Comparison of ENCODE assay signal across 10 cellular contexts in genomic region chr1:206589206-206589605, GRCh38. TPM values are rescaled to one million over a fixed set of nuclear protein-coding genes. Genes with fewer than 3 reads are reported as not detected.
DNase-seq lines count a peak whose midpoint lies in the region; ATAC-seq and TF ChIP-seq lines count a peak whose summit lies in the region.
"Had no signal": no experiment of that assay in that cellular context is flagged by ENCODE, and none has a peak within 500 bp of the region (broad histone marks: within the 10 kb centered on the region; RNA-seq: fewer than 3 reads in every experiment).

No MANE protein-coding gene starts in this region.

- peaks cover 74% of the 10 kb centered on the region for H3K4me1 Mint-ChIP-seq in activated CD4-positive, alpha-beta T cell treated with anti-CD3 and anti-CD28 coated beads for 36 hours

- no peaks in the 10 kb centered on the region for H3K9me3 Mint-ChIP-seq in activated CD4-positive, alpha-beta T cell treated with anti-CD3 and anti-CD28 coated beads for 36 hours (ENCODE audit: low read depth)

- H3K9me2 ChIP-seq in hepatocyte (replicated peaks; ENCODE audit: insufficient read depth): no peaks in the 10 kb centered on the region

- H3K27me3 Mint-ChIP-seq in activated CD4-positive, alpha-beta T cell treated with anti-CD3 and anti-CD28 coated beads for 36 hours: no peaks in the 10 kb centered on the region

- no peak overlapping the region for H3K4me3 ChIP-seq in hepatocyte
- H3K4me3 ChIP-seq in tibial artery: no peak overlapping the region
- H3K4me3 ChIP-seq: A549, prostate gland had no signal

- POLR2A ChIA-PET in activated CD4-positive, alpha-beta T cell treated with anti-CD3 and anti-CD28 coated beads for 36 hours (lab: Charles Lee): interaction anchor here (0.8 to 1.0 kb wide), 3 partner anchors 9 to 50 kb away, joined by 3 to 5 read pairs (median 5); partner anchors contain the start of gene EIF2D

- peak overlapping the region; percentile 98 for H3K27ac Mint-ChIP-seq in activated CD4-positive, alpha-beta T cell treated with anti-CD3 and anti-CD28 coated beads for 36 hours

- no peaks in the 10 kb centered on the region for H3K4me1 ChIP-seq in hepatocyte (ENCODE audit: insufficient read depth)
- H3K4me1 ChIP-seq in tibial artery: peaks cover 0 to 8% (median 2%) of the 10 kb centered on the region in 4 donors
- H3K4me1 ChIP-seq: A549 had no signal

- intact Hi-C loops in activated CD4-positive, alpha-beta T cell treated with anti-CD3 and anti-CD28 coated beads for 36 hours (cut with DNase I, micrococcal nuclease): no loop called here
- intact Hi-C loops in tibial artery (cut with DNase I; ENCODE audit: low total_unique reads): no loop called here

- no peak for ATAC-seq in activated CD4-positive, alpha-beta T cell treated with anti-CD3 and anti-CD28 coated beads for 36 hours
- ATAC-seq: A549 had no signal

- no peak overlapping the region for H3K4me2 ChIP-seq in hepatocyte
- H3K4me2 ChIP-seq: A549 had no signal

- H3K4me3 Mint-ChIP-seq in activated CD4-positive, alpha-beta T cell treated with anti-CD3 and anti-CD28 coated beads for 36 hours: peak overlapping the region; percentile 34

- no peak for DNase-seq in activated CD4-positive, alpha-beta T cell treated with anti-CD3 and anti-CD28 coated beads for 36 hours
- no peak for DNase-seq in activated CD4-positive, alpha-beta T cell treated with anti-CD3 and anti-CD28 coated beads for 48 hours
- DNase-seq in astrocyte of the hippocampus (ENCODE audit: low read depth, low spot score) (peak; percentile 81), hepatocyte (ENCODE audit: low spot score) (peak; percentile 30), tibial artery (no peak), GM19240 (ENCODE audit: insufficient read length, low spot score) (no peak), HuH-7 (ENCODE audit: low spot score) (no peak), NCI-H345 (lab: John Stamatoyannopoulos, UW) (no peak)

- WGBS in hepatocyte (ENCODE audit: low lambda C conversion rate, missing lambda C conversion rate): 76% methylated on average over 7 of the region's 7 CpGs

- CTCF ChIA-PET in activated CD4-positive, alpha-beta T cell treated with anti-CD3 and anti-CD28 coated beads for 36 hours (lab: Charles Lee): interaction anchor here (0.7 to 27.5 kb wide), 7 partner anchors 9 to 162 kb away, joined by 3 to 621 read pairs (median 4); partner anchors contain the start of gene IKBKE

- H3K36me3 Mint-ChIP-seq in activated CD4-positive, alpha-beta T cell treated with anti-CD3 and anti-CD28 coated beads for 36 hours (ENCODE audit: low read depth): peaks cover 78% of the 10 kb centered on the region

- H3K9me3 ChIP-seq in hepatocyte (ENCODE audit: low read depth): no peaks in the 10 kb centered on the region
- H3K9me3 ChIP-seq in tibial artery: no peaks in the 10 kb centered on the region
- H3K9me3 ChIP-seq: A549, prostate gland had no signal

- no peak overlapping the region for H2AFZ ChIP-seq in hepatocyte

- no peaks in the 10 kb centered on the region for H3K79me2 ChIP-seq in hepatocyte

- no peaks in the 10 kb centered on the region for H3K27me3 ChIP-seq in hepatocyte
- H3K27me3 ChIP-seq in tibial artery: no peaks in the 10 kb centered on the region

- no peaks in the 10 kb centered on the region for H3K36me3 ChIP-seq in hepatocyte (replicated peaks; ENCODE audit: insufficient read depth, low read depth)
- peaks cover 42 to 98% (median 74%) of the 10 kb centered on the region in 3 donors for H3K36me3 ChIP-seq in tibial artery
- H3K36me3 ChIP-seq: prostate gland had no signal

- TF ChIP-seq CTCF in hepatocyte (IDR thresholded peaks at IDR 0.05; ENCODE audit: poor library complexity) (no peak), tibial artery (IDR thresholded peaks at IDR 0.05) (no peak)

- H3K27ac ChIP-seq in hepatocyte (peak overlapping the region; percentile 10), tibial artery (peak overlapping the region; percentile 18 to 34)
- H3K27ac ChIP-seq: A549 had no signal

- H4K20me1 ChIP-seq in hepatocyte (ENCODE audit: insufficient read depth, poor library complexity, severe bottlenecking): no peaks in the 10 kb centered on the region

RNA-seq across cellular contexts. Expression of gene EIF2D, which starts 23.1 kb away (rescaled TPM):
- 100 to 1,000 TPM in 1 of 2 experiments, 10 to 100 TPM in 1; 91.2 to 100 TPM for total RNA-seq in activated CD4-positive, alpha-beta T cell treated with anti-CD3 and anti-CD28 coated beads for 36 hours
- total RNA-seq in hepatocyte: 30.1 and 40.4 TPM in 2 replicates
- 25.7 and 27.7 TPM in 2 replicates for polyA plus RNA-seq in hepatocyte

RNA-seq across cellular contexts. Expression of gene DYRK3, which starts 46.1 kb away (rescaled TPM):
- total RNA-seq in activated CD4-positive, alpha-beta T cell treated with anti-CD3 and anti-CD28 coated beads for 36 hours: 1 to 10 TPM; 8.3 to 8.7 TPM
- 4.6 and 6.2 TPM in 2 replicates for total RNA-seq in hepatocyte
- polyA plus RNA-seq in hepatocyte: 5.8 and 8.9 TPM in 2 replicates

Comparison
In these comparisons a context has a peak if more than half of its experiments do, and no peak if none do; other contexts are left out.
1. DNase-seq: peak in astrocyte of the hippocampus (single experiment) and hepatocyte (single experiment); none in activated CD4-positive, alpha-beta T cell treated with anti-CD3 and anti-CD28 coated beads for 36 hours (single experiment), activated CD4-positive, alpha-beta T cell treated with anti-CD3 and anti-CD28 coated beads for 48 hours (single experiment), tibial artery (0 of 2), GM19240 (single experiment), HuH-7 (single experiment) and NCI-H345 (single experiment).